In the genomic region with DNA sequence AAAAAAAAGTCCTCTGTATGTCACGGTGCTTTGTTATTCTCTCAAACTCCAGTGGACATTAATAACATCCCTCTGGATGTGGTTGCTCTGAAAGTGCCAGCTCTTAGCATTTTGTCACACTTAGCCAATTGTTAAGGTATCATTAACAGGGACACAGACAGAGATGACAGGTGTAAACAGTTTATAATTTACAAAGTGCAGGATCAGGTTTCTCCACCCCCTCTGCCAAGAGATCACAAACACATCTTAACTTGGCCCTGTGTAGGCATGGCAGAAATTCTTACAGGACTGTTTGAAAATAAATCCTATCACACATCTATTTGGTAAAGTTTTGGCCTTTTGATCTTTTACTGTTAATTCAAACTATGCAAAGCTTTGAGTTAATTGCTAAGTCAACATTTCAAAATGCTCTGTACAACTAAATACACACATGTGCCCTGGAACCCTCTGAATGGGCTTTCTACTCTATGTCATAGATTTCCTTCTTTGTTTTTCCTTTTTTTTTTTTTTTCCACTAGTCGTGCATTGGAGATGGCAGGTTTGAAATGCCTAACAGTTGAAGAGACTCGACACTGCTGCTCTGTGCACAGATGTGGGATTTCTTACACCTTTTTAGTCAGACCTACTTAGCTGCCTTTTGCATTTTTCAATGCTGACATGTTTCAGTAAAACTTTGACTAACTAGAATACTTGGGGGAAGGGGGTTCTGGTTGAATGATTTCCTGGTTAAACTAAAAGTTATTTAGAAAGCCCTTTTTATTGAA, we compare ENCODE assay signal across 1 cellular context.
TF ChIP-seq lines count a peak whose summit lies in the region.

No MANE protein-coding gene starts in this region.

TF ChIP-seq in HepG2, 621 proteins besides CTCF, POLR2A, EP300 and RAD21 (continued from another document):
- TF ChIP-seq, protein P1, sequence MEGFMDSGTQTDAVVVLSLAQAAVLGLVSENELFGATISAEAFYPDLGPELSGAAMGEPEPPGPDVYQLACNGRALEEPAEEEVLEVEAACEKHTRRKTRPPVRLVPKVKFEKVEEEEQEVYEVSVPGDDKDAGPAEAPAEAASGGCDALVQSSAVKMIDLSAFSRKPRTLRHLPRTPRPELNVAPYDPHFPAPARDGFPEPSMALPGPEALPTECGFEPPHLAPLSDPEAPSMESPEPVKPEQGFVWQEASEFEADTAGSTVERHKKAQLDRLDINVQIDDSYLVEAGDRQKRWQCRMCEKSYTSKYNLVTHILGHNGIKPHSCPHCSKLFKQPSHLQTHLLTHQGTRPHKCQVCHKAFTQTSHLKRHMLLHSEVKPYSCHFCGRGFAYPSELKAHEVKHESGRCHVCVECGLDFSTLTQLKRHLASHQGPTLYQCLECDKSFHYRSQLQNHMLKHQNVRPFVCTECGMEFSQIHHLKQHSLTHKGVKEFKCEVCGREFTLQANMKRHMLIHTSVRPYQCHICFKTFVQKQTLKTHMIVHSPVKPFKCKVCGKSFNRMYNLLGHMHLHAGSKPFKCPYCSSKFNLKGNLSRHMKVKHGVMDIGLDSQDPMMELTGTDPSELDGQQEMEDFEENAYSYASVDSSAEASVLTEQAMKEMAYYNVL (CRISPR knock-in tag; IDR thresholded peaks at IDR 0.05; ENCODE audit: borderline replicate concordance): peak; percentile 72
- TF ChIP-seq PAWR (CRISPR knock-in tag; IDR thresholded peaks at IDR 0.05; ENCODE audit: borderline replicate concordance) (no peak), ZNF205 (CRISPR knock-in tag; IDR thresholded peaks at IDR 0.05) (0 out of 2 replicates have a peak, but pooled peaks have one; percentile 42), DRAP1 (CRISPR knock-in tag; IDR thresholded peaks at IDR 0.05) (0 out of 2 replicates have a peak, but pooled peaks have one; percentile 33), TRIM22 (IDR thresholded peaks at IDR 0.05) (no peak), MYNN (CRISPR knock-in tag; IDR thresholded peaks at IDR 0.05; ENCODE audit: low read depth) (no peak), AGO2 (optimal IDR thresholded peaks at IDR 0.05; ENCODE audit: low read depth, low read length) (no peak), RAD51 (IDR thresholded peaks at IDR 0.05; ENCODE audit: borderline replicate concordance) (no peak), NFE2L1 (CRISPR knock-in tag; IDR thresholded peaks at IDR 0.05; ENCODE audit: borderline replicate concordance) (no peak), ARNT (IDR thresholded peaks at IDR 0.05) (no peak), RELA (CRISPR knock-in tag; IDR thresholded peaks at IDR 0.05) (no peak), NFAT5 (CRISPR knock-in tag; IDR thresholded peaks at IDR 0.05) (no peak), NFYB (CRISPR knock-in tag; IDR thresholded peaks at IDR 0.05) (no peak), RFXAP (CRISPR knock-in tag; IDR thresholded peaks at IDR 0.05; ENCODE audit: borderline replicate concordance) (no peak), SRSF4 (IDR thresholded peaks at IDR 0.05; ENCODE audit: low read depth, low read length, poor library complexity, severe bottlenecking) (no peak), ZFX (CRISPR knock-in tag; IDR thresholded peaks at IDR 0.05; ENCODE audit: low read depth) (no peak), BRD4 (CRISPR knock-in tag; IDR thresholded peaks at IDR 0.05) (no peak), ZNF10 (CRISPR knock-in tag; IDR thresholded peaks at IDR 0.05; ENCODE audit: borderline replicate concordance, low read depth) (no peak), NR2F2 (IDR thresholded peaks at IDR 0.05; ENCODE audit: borderline replicate concordance, low read depth) (peak; percentile 99), SMARCE1 (IDR thresholded peaks at IDR 0.05; ENCODE audit: borderline replicate concordance) (no peak), NKX3-1 (CRISPR knock-in tag; IDR thresholded peaks at IDR 0.05) (peak; percentile 91), KLF9 (CRISPR knock-in tag; IDR thresholded peaks at IDR 0.05; ENCODE audit: low read depth) (no peak)
- TF ChIP-seq, protein P2, sequence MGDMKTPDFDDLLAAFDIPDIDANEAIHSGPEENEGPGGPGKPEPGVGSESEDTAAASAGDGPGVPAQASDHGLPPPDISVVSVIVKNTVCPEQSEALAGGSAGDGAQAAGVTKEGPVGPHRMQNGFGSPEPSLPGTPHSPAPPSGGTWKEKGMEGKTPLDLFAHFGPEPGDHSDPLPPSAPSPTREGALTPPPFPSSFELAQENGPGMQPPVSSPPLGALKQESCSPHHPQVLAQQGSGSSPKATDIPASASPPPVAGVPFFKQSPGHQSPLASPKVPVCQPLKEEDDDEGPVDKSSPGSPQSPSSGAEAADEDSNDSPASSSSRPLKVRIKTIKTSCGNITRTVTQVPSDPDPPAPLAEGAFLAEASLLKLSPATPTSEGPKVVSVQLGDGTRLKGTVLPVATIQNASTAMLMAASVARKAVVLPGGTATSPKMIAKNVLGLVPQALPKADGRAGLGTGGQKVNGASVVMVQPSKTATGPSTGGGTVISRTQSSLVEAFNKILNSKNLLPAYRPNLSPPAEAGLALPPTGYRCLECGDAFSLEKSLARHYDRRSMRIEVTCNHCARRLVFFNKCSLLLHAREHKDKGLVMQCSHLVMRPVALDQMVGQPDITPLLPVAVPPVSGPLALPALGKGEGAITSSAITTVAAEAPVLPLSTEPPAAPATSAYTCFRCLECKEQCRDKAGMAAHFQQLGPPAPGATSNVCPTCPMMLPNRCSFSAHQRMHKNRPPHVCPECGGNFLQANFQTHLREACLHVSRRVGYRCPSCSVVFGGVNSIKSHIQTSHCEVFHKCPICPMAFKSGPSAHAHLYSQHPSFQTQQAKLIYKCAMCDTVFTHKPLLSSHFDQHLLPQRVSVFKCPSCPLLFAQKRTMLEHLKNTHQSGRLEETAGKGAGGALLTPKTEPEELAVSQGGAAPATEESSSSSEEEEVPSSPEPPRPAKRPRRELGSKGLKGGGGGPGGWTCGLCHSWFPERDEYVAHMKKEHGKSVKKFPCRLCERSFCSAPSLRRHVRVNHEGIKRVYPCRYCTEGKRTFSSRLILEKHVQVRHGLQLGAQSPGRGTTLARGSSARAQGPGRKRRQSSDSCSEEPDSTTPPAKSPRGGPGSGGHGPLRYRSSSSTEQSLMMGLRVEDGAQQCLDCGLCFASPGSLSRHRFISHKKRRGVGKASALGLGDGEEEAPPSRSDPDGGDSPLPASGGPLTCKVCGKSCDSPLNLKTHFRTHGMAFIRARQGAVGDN (CRISPR knock-in tag; IDR thresholded peaks at IDR 0.05): no peak
- TF ChIP-seq, protein P3, sequence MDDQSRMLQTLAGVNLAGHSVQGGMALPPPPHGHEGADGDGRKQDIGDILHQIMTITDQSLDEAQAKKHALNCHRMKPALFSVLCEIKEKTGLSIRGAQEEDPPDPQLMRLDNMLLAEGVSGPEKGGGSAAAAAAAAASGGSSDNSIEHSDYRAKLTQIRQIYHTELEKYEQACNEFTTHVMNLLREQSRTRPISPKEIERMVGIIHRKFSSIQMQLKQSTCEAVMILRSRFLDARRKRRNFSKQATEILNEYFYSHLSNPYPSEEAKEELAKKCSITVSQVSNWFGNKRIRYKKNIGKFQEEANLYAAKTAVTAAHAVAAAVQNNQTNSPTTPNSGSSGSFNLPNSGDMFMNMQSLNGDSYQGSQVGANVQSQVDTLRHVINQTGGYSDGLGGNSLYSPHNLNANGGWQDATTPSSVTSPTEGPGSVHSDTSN (CRISPR knock-in tag; IDR thresholded peaks at IDR 0.05; ENCODE audit: borderline replicate concordance): no peak
- TF ChIP-seq, protein P4, sequence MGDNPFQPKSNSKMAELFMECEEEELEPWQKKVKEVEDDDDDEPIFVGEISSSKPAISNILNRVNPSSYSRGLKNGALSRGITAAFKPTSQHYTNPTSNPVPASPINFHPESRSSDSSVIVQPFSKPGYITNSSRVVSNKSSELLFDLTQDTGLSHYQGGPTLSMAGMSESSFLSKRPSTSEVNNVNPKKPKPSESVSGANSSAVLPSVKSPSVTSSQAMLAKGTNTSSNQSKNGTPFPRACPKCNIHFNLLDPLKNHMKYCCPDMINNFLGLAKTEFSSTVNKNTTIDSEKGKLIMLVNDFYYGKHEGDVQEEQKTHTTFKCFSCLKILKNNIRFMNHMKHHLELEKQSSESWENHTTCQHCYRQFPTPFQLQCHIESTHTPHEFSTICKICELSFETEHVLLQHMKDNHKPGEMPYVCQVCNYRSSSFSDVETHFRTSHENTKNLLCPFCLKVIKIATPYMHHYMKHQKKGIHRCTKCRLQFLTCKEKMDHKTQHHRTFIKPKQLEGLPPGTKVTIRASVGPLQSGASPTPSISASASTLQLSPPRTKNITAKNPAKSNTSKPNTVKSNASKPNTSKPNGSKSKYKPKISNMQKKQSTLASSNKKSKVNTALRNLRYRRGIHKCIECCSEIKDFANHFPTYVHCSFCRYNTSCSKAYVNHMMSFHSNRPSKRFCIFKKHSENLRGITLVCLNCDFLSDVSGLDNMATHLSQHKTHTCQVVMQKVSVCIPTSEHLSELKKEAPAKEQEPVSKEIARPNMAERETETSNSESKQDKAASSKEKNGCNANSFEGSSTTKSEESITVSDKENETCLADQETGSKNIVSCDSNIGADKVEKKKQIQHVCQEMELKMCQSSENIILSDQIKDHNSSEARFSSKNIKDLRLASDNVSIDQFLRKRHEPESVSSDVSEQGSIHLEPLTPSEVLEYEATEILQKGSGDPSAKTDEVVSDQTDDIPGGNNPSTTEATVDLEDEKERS (CRISPR knock-in tag; IDR thresholded peaks at IDR 0.05): no peak
TF ChIP-seq in HepG2: peak in this region for 172.
